2 cellular contexts compared by ENCODE assay signal in genomic region chr3:47916201-47916600, GRCh38.
TF ChIP-seq lines count a peak whose summit lies in the region.

No MANE protein-coding gene starts in this region.

TF ChIP-seq in HepG2, 621 proteins besides CTCF, POLR2A, EP300 and RAD21 (continued from another document):
- TF ChIP-seq PRDM15 (CRISPR knock-in tag; IDR thresholded peaks at IDR 0.05) (no peak), ZNF143 (CRISPR knock-in tag; IDR thresholded peaks at IDR 0.05) (no peak), RELA (CRISPR knock-in tag; IDR thresholded peaks at IDR 0.05) (no peak)

TF ChIP-seq in GM12878, 131 proteins besides CTCF, POLR2A, EP300 and RAD21 (continued from another document):
- no peak for TF ChIP-seq HSF1 (IDR thresholded peaks at IDR 0.05; ENCODE audit: low read depth, low read length)
- TF ChIP-seq, protein P1, sequence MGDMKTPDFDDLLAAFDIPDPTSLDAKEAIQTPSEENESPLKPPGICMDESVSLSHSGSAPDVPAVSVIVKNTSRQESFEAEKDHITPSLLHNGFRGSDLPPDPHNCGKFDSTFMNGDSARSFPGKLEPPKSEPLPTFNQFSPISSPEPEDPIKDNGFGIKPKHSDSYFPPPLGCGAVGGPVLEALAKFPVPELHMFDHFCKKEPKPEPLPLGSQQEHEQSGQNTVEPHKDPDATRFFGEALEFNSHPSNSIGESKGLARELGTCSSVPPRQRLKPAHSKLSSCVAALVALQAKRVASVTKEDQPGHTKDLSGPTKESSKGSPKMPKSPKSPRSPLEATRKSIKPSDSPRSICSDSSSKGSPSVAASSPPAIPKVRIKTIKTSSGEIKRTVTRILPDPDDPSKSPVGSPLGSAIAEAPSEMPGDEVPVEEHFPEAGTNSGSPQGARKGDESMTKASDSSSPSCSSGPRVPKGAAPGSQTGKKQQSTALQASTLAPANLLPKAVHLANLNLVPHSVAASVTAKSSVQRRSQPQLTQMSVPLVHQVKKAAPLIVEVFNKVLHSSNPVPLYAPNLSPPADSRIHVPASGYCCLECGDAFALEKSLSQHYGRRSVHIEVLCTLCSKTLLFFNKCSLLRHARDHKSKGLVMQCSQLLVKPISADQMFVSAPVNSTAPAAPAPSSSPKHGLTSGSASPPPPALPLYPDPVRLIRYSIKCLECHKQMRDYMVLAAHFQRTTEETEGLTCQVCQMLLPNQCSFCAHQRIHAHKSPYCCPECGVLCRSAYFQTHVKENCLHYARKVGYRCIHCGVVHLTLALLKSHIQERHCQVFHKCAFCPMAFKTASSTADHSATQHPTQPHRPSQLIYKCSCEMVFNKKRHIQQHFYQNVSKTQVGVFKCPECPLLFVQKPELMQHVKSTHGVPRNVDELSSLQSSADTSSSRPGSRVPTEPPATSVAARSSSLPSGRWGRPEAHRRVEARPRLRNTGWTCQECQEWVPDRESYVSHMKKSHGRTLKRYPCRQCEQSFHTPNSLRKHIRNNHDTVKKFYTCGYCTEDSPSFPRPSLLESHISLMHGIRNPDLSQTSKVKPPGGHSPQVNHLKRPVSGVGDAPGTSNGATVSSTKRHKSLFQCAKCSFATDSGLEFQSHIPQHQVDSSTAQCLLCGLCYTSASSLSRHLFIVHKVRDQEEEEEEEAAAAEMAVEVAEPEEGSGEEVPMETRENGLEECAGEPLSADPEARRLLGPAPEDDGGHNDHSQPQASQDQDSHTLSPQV (IDR thresholded peaks at IDR 0.05) = no peak
- TF ChIP-seq ETV6 (conservative IDR thresholded peaks at IDR 0.05 in 1 of 2, IDR thresholded peaks at IDR 0.05 in 1 of 2; ENCODE audit: borderline replicate concordance in 1 of 2, low read depth in 1 of 2) = no peak
- TF ChIP-seq GABPA (IDR thresholded peaks at IDR 0.05; ENCODE audit: low read depth) = no peak
- no peak for TF ChIP-seq SPI1 (IDR thresholded peaks at IDR 0.05; ENCODE audit: borderline replicate concordance, insufficient read depth, low read depth, low read length)
- no peak for TF ChIP-seq MYB (IDR thresholded peaks at IDR 0.05; ENCODE audit: borderline replicate concordance, low read depth, low read length)
- no peak for TF ChIP-seq CEBPZ (IDR thresholded peaks at IDR 0.05; ENCODE audit: low read depth, low read length)
- TF ChIP-seq, protein P2, sequence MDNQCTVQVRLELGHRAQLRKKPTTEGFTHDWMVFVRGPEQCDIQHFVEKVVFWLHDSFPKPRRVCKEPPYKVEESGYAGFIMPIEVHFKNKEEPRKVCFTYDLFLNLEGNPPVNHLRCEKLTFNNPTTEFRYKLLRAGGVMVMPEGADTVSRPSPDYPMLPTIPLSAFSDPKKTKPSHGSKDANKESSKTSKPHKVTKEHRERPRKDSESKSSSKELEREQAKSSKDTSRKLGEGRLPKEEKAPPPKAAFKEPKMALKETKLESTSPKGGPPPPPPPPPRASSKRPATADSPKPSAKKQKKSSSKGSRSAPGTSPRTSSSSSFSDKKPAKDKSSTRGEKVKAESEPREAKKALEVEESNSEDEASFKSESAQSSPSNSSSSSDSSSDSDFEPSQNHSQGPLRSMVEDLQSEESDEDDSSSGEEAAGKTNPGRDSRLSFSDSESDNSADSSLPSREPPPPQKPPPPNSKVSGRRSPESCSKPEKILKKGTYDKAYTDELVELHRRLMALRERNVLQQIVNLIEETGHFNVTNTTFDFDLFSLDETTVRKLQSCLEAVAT (IDR thresholded peaks at IDR 0.05) = no peak
- no peak for TF ChIP-seq ZNF687 (IDR thresholded peaks at IDR 0.05)
- TF ChIP-seq SMAD1 (IDR thresholded peaks at IDR 0.05; ENCODE audit: low read depth, partially characterized antibody) = no peak
- no peak for TF ChIP-seq SRF (IDR thresholded peaks at IDR 0.05; ENCODE audit: low read depth in 2 of 2, low read length in 2 of 2)
- TF ChIP-seq JUNB (IDR thresholded peaks at IDR 0.05) = no peak
- no peak for TF ChIP-seq SUZ12 (IDR thresholded peaks at IDR 0.05; ENCODE audit: unreplicated experiment)
